9 cellular contexts compared by ENCODE assay signal in the genomic region with DNA sequence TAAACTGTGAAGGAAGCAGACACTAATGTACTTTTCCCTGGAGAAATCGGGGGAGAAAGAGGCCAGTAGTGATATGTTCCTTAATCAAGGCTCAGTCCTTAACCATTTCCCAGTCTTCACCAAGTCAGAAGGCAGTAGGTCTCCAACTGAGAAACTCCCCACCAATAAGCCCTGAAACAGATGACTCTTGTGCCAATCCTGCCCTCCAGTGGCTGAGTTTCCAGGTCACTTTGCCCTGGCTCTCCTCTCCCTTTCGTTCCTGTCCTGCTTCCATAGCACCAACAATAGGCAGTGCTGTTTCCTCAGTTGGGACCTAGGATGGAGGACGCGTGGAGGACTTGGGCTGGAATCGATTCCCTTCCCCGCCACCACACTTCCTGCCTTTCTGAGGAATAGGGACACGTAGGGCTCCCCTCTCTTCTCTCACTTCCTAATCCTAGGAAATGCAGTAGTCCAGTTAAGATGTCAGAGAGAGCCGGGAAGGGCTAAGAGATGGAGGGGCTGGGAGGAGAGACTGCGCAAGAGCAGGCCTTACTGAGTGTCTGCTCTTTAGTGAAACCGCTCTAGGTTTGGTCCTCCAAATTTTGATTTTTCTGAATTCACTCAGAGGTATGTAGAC. TPM values are rescaled to one million over a fixed set of nuclear protein-coding genes. Genes with fewer than 3 reads are reported as not detected.
DNase-seq lines count a peak whose midpoint lies in the region; ATAC-seq and TF ChIP-seq lines count a peak whose summit lies in the region.
"Had no signal": no experiment of that assay in that cellular context is flagged by ENCODE, and none has a peak within 500 bp of the region (broad histone marks: within the 10 kb centered on the region; RNA-seq: fewer than 3 reads in every experiment).

No MANE protein-coding gene starts in this region.

- H3K4me3 ChIP-seq in HFF-Myc (replicated peaks; ENCODE audit: low read depth, low read length): no peak overlapping the region

- DNase-seq in NCI-H1694 treated with DMSO at 0.1 percent for 48 hours (lab: John Stamatoyannopoulos, UW): peak; percentile 5
- no peak for DNase-seq in NCI-H1694 (lab: John Stamatoyannopoulos, UW)
- peak; percentile 67 for DNase-seq in HFF-Myc (ENCODE audit: extremely low read depth, low read depth)
- DNase-seq in NCI-H748 (lab: John Stamatoyannopoulos, UW; ENCODE audit: unreplicated experiment): peak; percentile 32
- peak; percentile 83 for DNase-seq in astrocyte of the hippocampus (ENCODE audit: low read depth, low spot score)
- peak; percentile 68 for DNase-seq in left lobe of liver (ENCODE audit: low spot score)

- peak; percentile 97 for ATAC-seq in left lobe of liver
- no peak for ATAC-seq in HG02588 (IDR thresholded peaks at IDR 0.05; ENCODE audit: unreplicated experiment)
- ATAC-seq in GM18517 (IDR thresholded peaks at IDR 0.05; ENCODE audit: unreplicated experiment): no peak

- TF ChIP-seq CTCF in HFF-Myc (IDR thresholded peaks at IDR 0.05; ENCODE audit: low read depth, low read length, missing control alignments): peak; percentile 73

RNA-seq across cellular contexts. Expression of gene ATOH7, which starts 23.4 kb away (rescaled TPM):
- total RNA-seq in left lobe of liver: 1.2 TPM
- total RNA-seq: CD4-positive, CD25-positive, alpha-beta regulatory T cell had no signal
